10 cellular contexts compared by ENCODE assay signal in the genomic region with DNA sequence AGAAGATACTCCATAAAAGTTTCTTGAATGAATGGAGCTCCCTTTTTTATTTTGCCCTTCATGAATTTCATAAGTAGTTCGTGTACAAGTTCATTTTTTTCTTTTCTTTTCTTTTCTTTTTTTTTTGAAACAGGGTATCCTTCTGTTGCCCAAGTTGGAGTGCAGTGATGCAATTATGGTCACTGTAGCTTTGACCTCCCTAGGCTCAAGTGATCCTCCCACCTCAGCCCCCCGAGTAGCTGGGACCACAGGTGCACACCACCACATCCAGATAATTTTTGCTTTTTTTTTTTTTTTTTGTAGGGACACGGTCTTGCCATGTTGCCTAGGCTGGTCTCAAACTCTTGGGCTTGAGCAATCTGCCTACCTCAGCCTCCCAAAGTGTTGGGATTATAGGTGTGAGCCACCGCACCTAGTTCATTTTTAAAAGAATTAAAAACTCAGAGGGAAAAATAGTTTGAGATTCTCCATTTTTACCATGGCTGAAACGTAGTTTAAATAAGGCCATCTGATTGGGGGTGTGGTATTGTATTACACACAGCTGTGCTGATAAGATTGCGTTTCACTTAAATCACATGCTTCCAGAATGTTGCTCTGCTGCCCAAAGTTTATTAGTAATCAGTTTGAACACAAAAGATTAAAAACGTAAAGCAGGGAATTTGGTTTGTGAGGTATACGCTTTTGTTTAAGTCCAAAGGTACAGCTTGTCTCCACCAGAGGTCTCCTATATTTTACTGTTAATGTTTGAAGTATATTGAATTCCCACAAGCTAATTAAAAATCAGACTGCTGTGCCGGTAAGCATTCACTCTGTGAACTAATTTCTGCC.
A peak's percentile ranks its signal among the peaks of the same experiment; 100 is the strongest.
DNase-seq lines count a peak whose midpoint lies in the region; ATAC-seq and TF ChIP-seq lines count a peak whose summit lies in the region.
"Had no signal": no experiment of that assay in that cellular context is flagged by ENCODE, and none has a peak within 500 bp of the region (broad histone marks: within the 10 kb centered on the region; RNA-seq: fewer than 3 reads in every experiment).

No MANE protein-coding gene starts in this region.

- H4K20me1 ChIP-seq in Loucy (ENCODE audit: insufficient read depth, low read length, poor library complexity, severe bottlenecking): no peaks in the 10 kb centered on the region

- H3K4me1 ChIP-seq in ACC112 (ENCODE audit: control insufficient read depth, insufficient read depth, low read length, unreplicated experiment): peaks cover 41% of the 10 kb centered on the region
- peaks cover 64% of the 10 kb centered on the region for H3K4me1 ChIP-seq in Loucy (ENCODE audit: insufficient read depth, low read length, poor library complexity, severe bottlenecking)
- peaks cover 8 to 22% (median 10%) of the 10 kb centered on the region in 4 donors for H3K4me1 ChIP-seq in liver (ENCODE audit: control insufficient read depth in 4 of 4, insufficient read depth in 4 of 4, low read length in 3 of 4)

- H3K4me3 ChIP-seq in ACC112 (ENCODE audit: low read depth, low read length) (no peak overlapping the region), Loucy (ENCODE audit: low read length, poor library complexity, severe bottlenecking) (no peak overlapping the region), astrocyte of the cerebellum (ENCODE audit: low read depth, low read length) (no peak overlapping the region), liver (ENCODE audit: low read depth in 1 of 3, low read length in 3 of 3) (no peak overlapping the region)

- H2AFZ ChIP-seq in ACC112 (ENCODE audit: low read length, unreplicated experiment) (no peak overlapping the region), Loucy (ENCODE audit: low read length) (no peak overlapping the region)

- H3K79me2 ChIP-seq in ACC112 (ENCODE audit: control insufficient read depth, insufficient read depth, low read length, unreplicated experiment) (no peaks in the 10 kb centered on the region), Loucy (ENCODE audit: insufficient read depth, low read length) (no peaks in the 10 kb centered on the region)

- no peak for ATAC-seq in HG03520 (IDR thresholded peaks at IDR 0.05; ENCODE audit: unreplicated experiment)
- ATAC-seq: WTC11 had no signal

- H3K9me2 ChIP-seq in Loucy (replicated peaks; ENCODE audit: low read depth, low read length): no peaks in the 10 kb centered on the region

- no peaks in the 10 kb centered on the region for H3K9me3 ChIP-seq in Loucy (ENCODE audit: insufficient read depth, low read depth, low read length)
- H3K9me3 ChIP-seq in liver (ENCODE audit: control insufficient read depth in 4 of 4, low read length in 3 of 4): no peaks in the 10 kb centered on the region

- no peak overlapping the region for H3K4me2 ChIP-seq in Loucy (ENCODE audit: low read depth, low read length, poor library complexity, severe bottlenecking)

- peaks cover 2% of the 10 kb centered on the region; the same call in 1 of the 2 replicates for H3F3A ChIP-seq in Loucy (ENCODE audit: low read depth)

- DNase-seq in astrocyte of the cerebellum (ENCODE audit: low read depth) (no peak), HPDE6-E6E7 (ENCODE audit: extremely low spot score) (no peak), NCI-H82 (lab: John Stamatoyannopoulos, UW) (no peak)
- DNase-seq in stimulated activated CD4-positive, alpha-beta T cell treated with anti-CD3 and anti-CD28 coated beads, Interleukin-2, amount 100 ng/mL, for 24 hours: no peak
- DNase-seq: CD4-positive, alpha-beta memory T cell had no signal

- TF ChIP-seq CTCF in Loucy (conservative IDR thresholded peaks at IDR 0.05; ENCODE audit: low read length) (peak; percentile 27; the same call in 1 of the 2 replicates), astrocyte of the cerebellum (IDR thresholded peaks at IDR 0.05; ENCODE audit: low read depth, low read length, missing control alignments) (peak; percentile 12), liver (IDR thresholded peaks at IDR 0.05; ENCODE audit: low read depth, low read length, missing input control) (no peak)

- H3K36me3 ChIP-seq in ACC112 (ENCODE audit: insufficient read depth, low read length): no peaks in the 10 kb centered on the region
- no peaks in the 10 kb centered on the region for H3K36me3 ChIP-seq in Loucy (ENCODE audit: insufficient read depth, low read length)
- no peaks in the 10 kb centered on the region for H3K36me3 ChIP-seq in liver (ENCODE audit: control insufficient read depth in 4 of 4, insufficient read depth in 3 of 4, low read depth in 1 of 4, low read length in 3 of 4)

- in situ Hi-C loops in astrocyte of the cerebellum (cut with HindIII; ENCODE audit: low sequenced_read_pairs): no loop called here

- WGBS in liver: 74% methylated on average over 9 of the region's 9 CpGs

- H3K27ac ChIP-seq in ACC112 (ENCODE audit: low read depth, low read length) (0 out of 2 replicates have a peak overlapping the region, but pooled peaks have one; percentile 81), liver (ENCODE audit: low read depth in 1 of 2, low read length in 2 of 2) (peak overlapping the region; percentile 49 to 73)

- TF ChIP-seq RAD21 in liver (IDR thresholded peaks at IDR 0.05): peak in 1 of 2 donors; percentile 17

- H3K27me3 ChIP-seq in ACC112 (ENCODE audit: insufficient read depth, low read length) (no peaks in the 10 kb centered on the region), Loucy (ENCODE audit: insufficient read depth, low read length, poor library complexity, severe bottlenecking) (no peaks in the 10 kb centered on the region), liver (ENCODE audit: control insufficient read depth in 4 of 4, insufficient read depth in 4 of 4, low read length in 3 of 4) (no peaks in the 10 kb centered on the region)

- H3K9ac ChIP-seq in Loucy (ENCODE audit: low read depth, low read length, poor library complexity, severe bottlenecking) (peak overlapping the region; percentile 68), liver (ENCODE audit: low read depth in 1 of 2, low read length in 2 of 2) (no peak overlapping the region)

TF ChIP-seq in liver, 16 proteins besides CTCF, POLR2A, EP300 and RAD21:
- no peak for TF ChIP-seq ZBTB33 (IDR thresholded peaks at IDR 0.05)
- peak; percentile 15 for TF ChIP-seq ATF3 (IDR thresholded peaks at IDR 0.05)
- TF ChIP-seq NR2F2 (IDR thresholded peaks at IDR 0.05): peak; percentile 29
- TF ChIP-seq RXRA (IDR thresholded peaks at IDR 0.05): peak in 1 of 2 donors; percentile 26
- no peak for TF ChIP-seq MAX (IDR thresholded peaks at IDR 0.05)
- TF ChIP-seq SP1 (IDR thresholded peaks at IDR 0.05): no peak
- TF ChIP-seq FOXA2 (IDR thresholded peaks at IDR 0.05): no peak
TF ChIP-seq in liver: peak in this region for 3.
